ENCODE assay signal across 17 cellular contexts in genomic region chr20:41507851-41508250, GRCh38.
DNase-seq lines count a peak whose midpoint lies in the region; ATAC-seq and TF ChIP-seq lines count a peak whose summit lies in the region.
"Had no signal": no experiment of that assay in that cellular context is flagged by ENCODE, and none has a peak within 500 bp of the region (broad histone marks: within the 10 kb centered on the region; RNA-seq: fewer than 3 reads in every experiment).

No MANE protein-coding gene starts in this region.

- DNase-seq in activated T-cell treated with anti-CD3 and anti-CD28 coated beads, Interleukin-2, amount 50 U/mL, for 72 hours = no peak
- DNase-seq in activated T-cell treated with anti-CD3 and anti-CD28 coated beads, Interleukin-2, amount 50 U/mL, for 1 hour = no peak
- DNase-seq in colonic mucosa (no peak), type B pancreatic cell (ENCODE audit: extremely low spot score, unreplicated experiment) (no peak), NCI-H187 (lab: John Stamatoyannopoulos, UW) (no peak)
- DNase-seq: 8988T, H9, NCI-H1092, NCI-H1694, NCI-H82, SK-N-SH had no signal

- peak overlapping the region in 1 of 2 donors; percentile 3 for H3K9ac ChIP-seq in colonic mucosa (ENCODE audit: low read depth in 2 of 2, low read length in 2 of 2)
- H3K9ac ChIP-seq: BLaER1 treated with 17β-estradiol and CSF1 and Interleukin-3, amounts not matched to agents 10 nM and 100 nM; SK-N-SH had no signal

- ATAC-seq in activated T-cell treated with anti-CD3 and anti-CD28 coated beads, Interleukin-2, amount 50 U/mL, for 72 hours (replicated peaks in 1 of 2) = no peak
- ATAC-seq in GM19467 (IDR thresholded peaks at IDR 0.05; ENCODE audit: unreplicated experiment) = no peak
- ATAC-seq in GM21526 (IDR thresholded peaks at IDR 0.05; ENCODE audit: low FRiP score, unreplicated experiment) = no peak
- ATAC-seq: Panc1, Right ventricle myocardium inferior had no signal

- H3K4me3 ChIP-seq in colonic mucosa (no peak overlapping the region), muscle layer of duodenum (ENCODE audit: low read depth in 1 of 2, low read length in 2 of 2) (no peak overlapping the region)
- H3K4me3 ChIP-seq: BLaER1 treated with 17β-estradiol and CSF1 and Interleukin-3, amounts not matched to agents 10 nM and 100 nM had no signal

- peaks cover 23% of the 10 kb centered on the region for H3K4me1 Mint-ChIP-seq in activated T-cell treated with anti-CD3 and anti-CD28 coated beads, Interleukin-2, amount 50 U/mL, for 72 hours (ENCODE audit: low read depth)
- peaks cover 29% of the 10 kb centered on the region for H3K4me1 Mint-ChIP-seq in type B pancreatic cell (ENCODE audit: unreplicated experiment)

- no peaks in the 10 kb centered on the region for H3K27me3 Mint-ChIP-seq in activated T-cell treated with anti-CD3 and anti-CD28 coated beads, Interleukin-2, amount 50 U/mL, for 72 hours (ENCODE audit: low read depth)
- H3K27me3 Mint-ChIP-seq in type B pancreatic cell = no peaks in the 10 kb centered on the region

- no peaks in the 10 kb centered on the region for H3K9me3 ChIP-seq in colonic mucosa
- no peaks in the 10 kb centered on the region for H3K9me3 ChIP-seq in muscle layer of duodenum (ENCODE audit: control insufficient read depth in 1 of 2, low read length in 2 of 2)
- H3K9me3 ChIP-seq: SK-N-SH had no signal

- H3K9me3 Mint-ChIP-seq in activated T-cell treated with anti-CD3 and anti-CD28 coated beads, Interleukin-2, amount 50 U/mL, for 72 hours = peaks cover 1 to 4% of the 10 kb centered on the region in 2 donors
- H3K9me3 Mint-ChIP-seq in type B pancreatic cell = peaks cover 11% of the 10 kb centered on the region
- H3K9me3 Mint-ChIP-seq: H9 had no signal

- H3K27me3 ChIP-seq in colonic mucosa (no peaks in the 10 kb centered on the region), muscle layer of duodenum (ENCODE audit: low read depth, low read length) (no peaks in the 10 kb centered on the region)
- H3K27me3 ChIP-seq: BLaER1 treated with 17β-estradiol and CSF1 and Interleukin-3, amounts not matched to agents 10 nM and 100 nM had no signal

- intact Hi-C loops in colonic mucosa (cut with DNase I) = no loop called here

- H3K4me1 ChIP-seq in colonic mucosa (peaks cover 18% of the 10 kb centered on the region), muscle layer of duodenum (ENCODE audit: control insufficient read depth in 1 of 2, insufficient read depth in 2 of 2, low read length in 2 of 2) (peaks cover 18 to 42% of the 10 kb centered on the region in 2 donors)
- H3K4me1 ChIP-seq: BLaER1 treated with 17β-estradiol and CSF1 and Interleukin-3, amounts not matched to agents 10 nM and 100 nM had no signal

- TF ChIP-seq CTCF in colonic mucosa (IDR thresholded peaks at IDR 0.05) (no peak), type B pancreatic cell (conservative IDR thresholded peaks at IDR 0.05) (no peak)

- H3K27ac ChIP-seq in colonic mucosa (peak overlapping the region; percentile 52), muscle layer of duodenum (ENCODE audit: low read length) (peak overlapping the region; percentile 39)
- H3K27ac ChIP-seq: BLaER1 treated with 17β-estradiol and CSF1 and Interleukin-3, amounts not matched to agents 10 nM and 100 nM had no signal

- H3K27ac Mint-ChIP-seq in activated T-cell treated with anti-CD3 and anti-CD28 coated beads, Interleukin-2, amount 50 U/mL, for 72 hours = peak overlapping the region; percentile 3
- H3K27ac Mint-ChIP-seq in type B pancreatic cell = peak overlapping the region; percentile 25

- H3K36me3 ChIP-seq in colonic mucosa (no peaks in the 10 kb centered on the region), muscle layer of duodenum (ENCODE audit: control insufficient read depth in 1 of 2, insufficient read depth in 2 of 2, low read length in 2 of 2) (peaks cover 12 to 16% of the 10 kb centered on the region in 2 donors)

- H3K36me3 Mint-ChIP-seq in activated T-cell treated with anti-CD3 and anti-CD28 coated beads, Interleukin-2, amount 50 U/mL, for 72 hours (ENCODE audit: insufficient read depth in 2 of 2) = peaks cover 12 to 31% of the 10 kb centered on the region in 2 donors
- peaks cover 38% of the 10 kb centered on the region for H3K36me3 Mint-ChIP-seq in type B pancreatic cell

- no peak overlapping the region for H3K4me3 Mint-ChIP-seq in activated T-cell treated with anti-CD3 and anti-CD28 coated beads, Interleukin-2, amount 50 U/mL, for 72 hours
- peak overlapping the region; percentile 5 for H3K4me3 Mint-ChIP-seq in type B pancreatic cell
- H3K4me3 Mint-ChIP-seq: H9 had no signal
